1 cellular context compared by ENCODE assay signal in the genomic region with DNA sequence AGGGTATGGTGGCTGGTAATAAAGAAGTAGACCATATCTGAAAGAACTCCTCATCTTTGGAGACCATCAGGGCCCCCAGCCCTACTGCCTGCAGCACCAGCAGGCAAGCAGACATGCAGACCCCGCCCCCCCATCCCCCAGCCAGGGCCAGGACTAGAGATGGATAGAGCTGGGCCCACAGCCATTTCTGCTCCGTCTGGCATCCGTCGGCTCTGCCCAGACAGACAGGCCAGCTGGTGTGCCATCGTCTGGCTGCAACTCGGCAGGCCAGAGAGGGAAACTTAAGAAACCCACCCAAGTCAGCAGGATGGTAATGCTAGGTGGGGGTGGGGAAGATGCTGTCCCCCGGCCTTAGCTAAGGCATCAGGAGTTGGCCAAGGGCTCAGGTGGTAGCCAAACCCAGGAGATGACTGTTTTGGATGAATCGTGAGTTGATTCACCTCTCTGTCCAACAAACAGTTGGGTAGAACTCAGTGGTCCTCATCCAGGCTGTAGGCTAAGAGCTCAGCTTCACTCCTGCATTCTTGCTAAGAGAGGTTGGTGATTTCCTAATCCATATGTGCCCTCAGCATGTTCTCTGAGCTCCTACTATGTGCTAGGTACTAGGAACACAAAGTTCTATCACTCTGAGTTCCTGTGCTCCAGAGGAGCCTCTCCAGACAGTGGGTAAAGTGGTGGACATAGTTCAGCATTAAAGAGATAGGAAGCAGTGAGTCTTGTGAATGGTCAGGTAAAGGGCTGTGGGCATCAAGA.
TF ChIP-seq lines count a peak whose summit lies in the region.

No MANE protein-coding gene starts in this region.

TF ChIP-seq in WTC11, 78 proteins besides CTCF, POLR2A, EP300 and RAD21 (continued from another document):
- TF ChIP-seq, protein P1, sequence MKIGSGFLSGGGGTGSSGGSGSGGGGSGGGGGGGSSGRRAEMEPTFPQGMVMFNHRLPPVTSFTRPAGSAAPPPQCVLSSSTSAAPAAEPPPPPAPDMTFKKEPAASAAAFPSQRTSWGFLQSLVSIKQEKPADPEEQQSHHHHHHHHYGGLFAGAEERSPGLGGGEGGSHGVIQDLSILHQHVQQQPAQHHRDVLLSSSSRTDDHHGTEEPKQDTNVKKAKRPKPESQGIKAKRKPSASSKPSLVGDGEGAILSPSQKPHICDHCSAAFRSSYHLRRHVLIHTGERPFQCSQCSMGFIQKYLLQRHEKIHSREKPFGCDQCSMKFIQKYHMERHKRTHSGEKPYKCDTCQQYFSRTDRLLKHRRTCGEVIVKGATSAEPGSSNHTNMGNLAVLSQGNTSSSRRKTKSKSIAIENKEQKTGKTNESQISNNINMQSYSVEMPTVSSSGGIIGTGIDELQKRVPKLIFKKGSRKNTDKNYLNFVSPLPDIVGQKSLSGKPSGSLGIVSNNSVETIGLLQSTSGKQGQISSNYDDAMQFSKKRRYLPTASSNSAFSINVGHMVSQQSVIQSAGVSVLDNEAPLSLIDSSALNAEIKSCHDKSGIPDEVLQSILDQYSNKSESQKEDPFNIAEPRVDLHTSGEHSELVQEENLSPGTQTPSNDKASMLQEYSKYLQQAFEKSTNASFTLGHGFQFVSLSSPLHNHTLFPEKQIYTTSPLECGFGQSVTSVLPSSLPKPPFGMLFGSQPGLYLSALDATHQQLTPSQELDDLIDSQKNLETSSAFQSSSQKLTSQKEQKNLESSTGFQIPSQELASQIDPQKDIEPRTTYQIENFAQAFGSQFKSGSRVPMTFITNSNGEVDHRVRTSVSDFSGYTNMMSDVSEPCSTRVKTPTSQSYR (CRISPR knock-in tag; IDR thresholded peaks at IDR 0.05): no peak
